1 cellular context compared by ENCODE assay signal in genomic region chrX:40947276-40947675, GRCh38.
TF ChIP-seq lines count a peak whose summit lies in the region.

No MANE protein-coding gene starts in this region.

TF ChIP-seq in HCT116, 20 proteins besides CTCF, POLR2A, EP300 and RAD21 (continued from another document):
- TF ChIP-seq, protein P1, sequence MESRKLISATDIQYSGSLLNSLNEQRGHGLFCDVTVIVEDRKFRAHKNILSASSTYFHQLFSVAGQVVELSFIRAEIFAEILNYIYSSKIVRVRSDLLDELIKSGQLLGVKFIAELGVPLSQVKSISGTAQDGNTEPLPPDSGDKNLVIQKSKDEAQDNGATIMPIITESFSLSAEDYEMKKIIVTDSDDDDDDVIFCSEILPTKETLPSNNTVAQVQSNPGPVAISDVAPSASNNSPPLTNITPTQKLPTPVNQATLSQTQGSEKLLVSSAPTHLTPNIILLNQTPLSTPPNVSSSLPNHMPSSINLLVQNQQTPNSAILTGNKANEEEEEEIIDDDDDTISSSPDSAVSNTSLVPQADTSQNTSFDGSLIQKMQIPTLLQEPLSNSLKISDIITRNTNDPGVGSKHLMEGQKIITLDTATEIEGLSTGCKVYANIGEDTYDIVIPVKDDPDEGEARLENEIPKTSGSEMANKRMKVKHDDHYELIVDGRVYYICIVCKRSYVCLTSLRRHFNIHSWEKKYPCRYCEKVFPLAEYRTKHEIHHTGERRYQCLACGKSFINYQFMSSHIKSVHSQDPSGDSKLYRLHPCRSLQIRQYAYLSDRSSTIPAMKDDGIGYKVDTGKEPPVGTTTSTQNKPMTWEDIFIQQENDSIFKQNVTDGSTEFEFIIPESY (IDR thresholded peaks at IDR 0.05; ENCODE audit: extremely low read depth, insufficient replicate concordance, low read length) = no peak
- TF ChIP-seq EZH2 (IDR thresholded peaks at IDR 0.05) (no peak), CEBPB (IDR thresholded peaks at IDR 0.05; ENCODE audit: low read depth) (no peak), YY1 (IDR thresholded peaks at IDR 0.05; ENCODE audit: extremely low read depth, insufficient replicate concordance, low read depth, low read length) (no peak), ELF1 (IDR thresholded peaks at IDR 0.05; ENCODE audit: borderline replicate concordance, low read depth) (no peak), SRF (IDR thresholded peaks at IDR 0.05; ENCODE audit: low read depth) (no peak), EGR1 (IDR thresholded peaks at IDR 0.05; ENCODE audit: low read depth) (no peak), POLR2AphosphoS5 (IDR thresholded peaks at IDR 0.05; ENCODE audit: low read depth, low read length) (no peak), ATF3 (IDR thresholded peaks at IDR 0.05) (no peak), JUND (IDR thresholded peaks at IDR 0.05) (no peak), SP1 (IDR thresholded peaks at IDR 0.05; ENCODE audit: low read depth) (no peak)
- TF ChIP-seq, protein P2, sequence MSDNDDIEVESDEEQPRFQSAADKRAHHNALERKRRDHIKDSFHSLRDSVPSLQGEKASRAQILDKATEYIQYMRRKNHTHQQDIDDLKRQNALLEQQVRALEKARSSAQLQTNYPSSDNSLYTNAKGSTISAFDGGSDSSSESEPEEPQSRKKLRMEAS (IDR thresholded peaks at IDR 0.05) = no peak
